Comparison of ENCODE assay signal across 13 cellular contexts in genomic region chr16:48556210-48556912, GRCh38. TPM values are rescaled to one million over a fixed set of nuclear protein-coding genes. Genes with fewer than 3 reads are reported as not detected.
DNase-seq lines count a peak whose midpoint lies in the region; ATAC-seq and TF ChIP-seq lines count a peak whose summit lies in the region.
"Had no signal": no experiment of that assay in that cellular context is flagged by ENCODE, and none has a peak within 500 bp of the region (broad histone marks: within the 10 kb centered on the region; RNA-seq: fewer than 3 reads in every experiment).

No MANE protein-coding gene starts in this region.

- peak overlapping the region; percentile 94 to 97 (median 97) for H3K27ac Mint-ChIP-seq in CD14-positive monocyte
- peak overlapping the region; percentile 61 to 74 for H3K27ac Mint-ChIP-seq in T-cell

- CTCF ChIA-PET in T-cell (lab: Charles Lee): interaction anchor here in 1 of 2 donors (0.5 kb wide), 1 partner anchor 68 kb away, joined by 3 read pairs; no protein-coding TSS in a partner anchor

- peak; percentile 12 for ATAC-seq in GM19035 (IDR thresholded peaks at IDR 0.05; ENCODE audit: unreplicated experiment)
- no peak for ATAC-seq in T-cell (replicated peaks in 1 of 4)
- no peak for ATAC-seq in lower lobe of right lung
- ATAC-seq in HG03460 (IDR thresholded peaks at IDR 0.05; ENCODE audit: unreplicated experiment): no peak
- ATAC-seq in GM21526 (IDR thresholded peaks at IDR 0.05; ENCODE audit: low FRiP score, unreplicated experiment): no peak
- no peak for ATAC-seq in HG03135 (IDR thresholded peaks at IDR 0.05; ENCODE audit: unreplicated experiment)
- ATAC-seq: gastroesophageal sphincter had no signal

- H3K27ac ChIP-seq in lower lobe of right lung: peak overlapping the region; percentile 27
- H3K27ac ChIP-seq: gastroesophageal sphincter had no signal

- TF ChIP-seq CTCF in CD14-positive monocyte (IDR thresholded peaks at IDR 0.05) (no peak), lower lobe of right lung (IDR thresholded peaks at IDR 0.05) (no peak)

- intact Hi-C loops in CD14-positive monocyte (cut with micrococcal nuclease): loop anchor here (5.0 kb wide), 2 partner anchors 66 to 179 kb away; no protein-coding TSS in a partner anchor
- intact Hi-C loops in lower lobe of right lung (cut with DNase I): no loop called here

- no peaks in the 10 kb centered on the region for H3K9me3 ChIP-seq in lower lobe of right lung
- H3K9me3 ChIP-seq: gastroesophageal sphincter had no signal

- DNase-seq in CD14-positive monocyte (ENCODE audit: low spot score) (no peak), T-cell (no peak), lower lobe of right lung (no peak), KBM-7 (no peak)
- DNase-seq: COR-L47, left ventricle myocardium superior, NCI-H526, retina had no signal

- peaks cover 81% of the 10 kb centered on the region for H3K4me1 Mint-ChIP-seq in CD14-positive monocyte
- peaks cover 63 to 79% (median 76%) of the 10 kb centered on the region in 3 donors for H3K4me1 Mint-ChIP-seq in T-cell

- POLR2A ChIA-PET in T-cell (lab: Charles Lee): interaction anchor here in 1 of 2 donors (1.0 kb wide), 1 partner anchor 56 kb away, joined by 3 read pairs; no protein-coding TSS in a partner anchor

- no peaks in the 10 kb centered on the region for H3K27me3 ChIP-seq in lower lobe of right lung (ENCODE audit: low read depth)
- H3K27me3 ChIP-seq: gastroesophageal sphincter had no signal

- in situ Hi-C loops in KBM-7 (cut with MboI; ENCODE audit: low pct_unique_long_range_greater_than_20kb, low sequenced_read_pairs): no loop called here

- H3K4me3 ChIP-seq in lower lobe of right lung: no peak overlapping the region
- H3K4me3 ChIP-seq: gastroesophageal sphincter had no signal

- no peaks in the 10 kb centered on the region for H3K27me3 Mint-ChIP-seq in CD14-positive monocyte (ENCODE audit: low read depth in 3 of 3)
- H3K27me3 Mint-ChIP-seq in T-cell: no peaks in the 10 kb centered on the region

- H3K4me3 Mint-ChIP-seq in CD14-positive monocyte (no peak overlapping the region), T-cell (peak overlapping the region in 1 of 3 donors; percentile 41)

- H3K36me3 Mint-ChIP-seq in CD14-positive monocyte (peaks cover 25 to 39% of the 10 kb centered on the region in 2 donors), T-cell (peaks cover 42% of the 10 kb centered on the region)

- H3K9me3 Mint-ChIP-seq in CD14-positive monocyte (no peaks in the 10 kb centered on the region), T-cell (no peaks in the 10 kb centered on the region)

- peaks cover 90% of the 10 kb centered on the region for H3K4me1 ChIP-seq in lower lobe of right lung

- peaks cover 41% of the 10 kb centered on the region for H3K36me3 ChIP-seq in lower lobe of right lung

RNA-seq across cellular contexts. Expression of gene N4BP1, which starts 53.6 kb away (rescaled TPM):
- 10 to 100 TPM; 21.4 to 22.7 TPM for polyA plus RNA-seq in CD14-positive monocyte
- total RNA-seq in T-cell (10 to 100 TPM; 49.5 to 91.7 (median 54.3) TPM), lower lobe of right lung (64.9 TPM)
